In the genomic region with DNA sequence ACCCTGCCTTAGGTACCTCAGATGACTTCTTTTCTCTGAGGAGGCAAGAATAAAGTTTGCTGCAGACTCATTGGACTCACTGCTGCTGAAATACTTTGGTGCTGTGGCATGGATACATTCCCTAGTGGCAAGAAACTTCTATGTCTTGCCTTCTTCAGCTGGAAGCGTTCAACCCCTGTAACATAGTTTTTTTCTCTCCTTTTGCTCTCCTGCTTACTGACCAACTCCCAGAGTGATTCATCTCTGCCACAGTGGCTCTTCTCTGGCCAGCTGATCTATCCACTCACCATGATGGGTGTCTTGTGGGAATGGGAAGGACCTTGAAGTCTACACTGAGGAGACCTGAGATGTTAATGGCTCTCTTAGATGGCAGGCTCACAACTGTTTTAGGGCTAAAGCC, we compare ENCODE assay signal across 26 cellular contexts.
"Had no signal": no experiment of that assay in that cellular context is flagged by ENCODE, and none has a peak within 500 bp of the region (broad histone marks: within the 10 kb centered on the region; RNA-seq: fewer than 3 reads in every experiment).

No MANE protein-coding gene starts in this region.

- H3K27ac ChIP-seq: epithelial cell of prostate, esophagus muscularis mucosa, foreskin keratinocyte, gastroesophageal sphincter, heart left ventricle, lower lobe of right lung, prostate gland, skin epidermis, spleen, thoracic aorta, tibial nerve, upper lobe of right lung, vagina had no signal

- H3K4me3 ChIP-seq: esophagus muscularis mucosa, gastroesophageal sphincter, heart left ventricle, lower lobe of right lung, prostate gland, skin epidermis, spleen, thoracic aorta, tibial nerve, upper lobe of right lung, vagina had no signal

- H3K4me1 ChIP-seq: esophagus muscularis mucosa, foreskin keratinocyte, gastroesophageal sphincter, heart left ventricle, lower lobe of right lung, prostate gland, spleen, tibial nerve, upper lobe of right lung, vagina had no signal

- H3K9me3 ChIP-seq: prostate gland, thoracic aorta, upper lobe of right lung, vagina had no signal

- H3K27me3 ChIP-seq: esophagus muscularis mucosa, foreskin keratinocyte, gastroesophageal sphincter, heart left ventricle, spleen, tibial nerve, upper lobe of right lung, vagina had no signal

- DNase-seq: effector CD8-positive, alpha-beta T cell; endodermal cell; foreskin keratinocyte; heart left ventricle; hippocampal formation; left colon; left ventricle myocardium superior; lower lobe of right lung; naive thymus-derived CD8-positive, alpha-beta T cell; nephron progenitor cell; nucleus accumbens; right cardiac atrium; spleen; stimulated activated CD4-positive, alpha-beta T cell treated with anti-CD3 and anti-CD28 coated beads, Interleukin-4, amount 100 ng/mL, for 4 hours; stimulated activated naive CD8-positive, alpha-beta T cell treated with anti-CD3 and anti-CD28 coated beads, Interleukin-15, Interleukin-2, amounts not matched to agents 100 U/mL and 50 U/mL, for 24 hours; substantia nigra; upper lobe of right lung had no signal

- ATAC-seq: foreskin keratinocyte; gastroesophageal sphincter; heart left ventricle; left colon; left ventricle myocardium superior; naive thymus-derived CD8-positive, alpha-beta T cell; right cardiac atrium; stimulated activated memory B cell treated with anti-CD40 and anti-IgM and Interleukin-4, amounts not matched to agents 10 μg/mL and 1 μg/mL and 100 μg/mL, for 72 hours; stimulated activated naive CD8-positive, alpha-beta T cell treated with anti-CD3 and anti-CD28 coated beads, Interleukin-15, Interleukin-2, amounts not matched to agents 100 U/mL and 50 U/mL, for 24 hours; upper lobe of right lung had no signal

- H3K36me3 ChIP-seq: esophagus muscularis mucosa, gastroesophageal sphincter, heart left ventricle, lower lobe of right lung, prostate gland, spleen, thoracic aorta, tibial nerve, upper lobe of right lung, vagina had no signal
